ENCODE assay signal across 1 cellular context in genomic region chr17:80145076-80146075, GRCh38.
TF ChIP-seq lines count a peak whose summit lies in the region.

No MANE protein-coding gene starts in this region.

TF ChIP-seq in H1, 55 proteins besides CTCF, POLR2A, EP300 and RAD21 (continued from another document):
- TF ChIP-seq TEAD4 (IDR thresholded peaks at IDR 0.05; ENCODE audit: low read depth, low read length) (no peak), KDM4A (IDR thresholded peaks at IDR 0.05; ENCODE audit: low read depth, low read length, severe bottlenecking) (no peak), RFX5 (IDR thresholded peaks at IDR 0.05; ENCODE audit: borderline replicate concordance, low read depth, low read length) (no peak)
